1 cellular context compared by ENCODE assay signal in the genomic region with DNA sequence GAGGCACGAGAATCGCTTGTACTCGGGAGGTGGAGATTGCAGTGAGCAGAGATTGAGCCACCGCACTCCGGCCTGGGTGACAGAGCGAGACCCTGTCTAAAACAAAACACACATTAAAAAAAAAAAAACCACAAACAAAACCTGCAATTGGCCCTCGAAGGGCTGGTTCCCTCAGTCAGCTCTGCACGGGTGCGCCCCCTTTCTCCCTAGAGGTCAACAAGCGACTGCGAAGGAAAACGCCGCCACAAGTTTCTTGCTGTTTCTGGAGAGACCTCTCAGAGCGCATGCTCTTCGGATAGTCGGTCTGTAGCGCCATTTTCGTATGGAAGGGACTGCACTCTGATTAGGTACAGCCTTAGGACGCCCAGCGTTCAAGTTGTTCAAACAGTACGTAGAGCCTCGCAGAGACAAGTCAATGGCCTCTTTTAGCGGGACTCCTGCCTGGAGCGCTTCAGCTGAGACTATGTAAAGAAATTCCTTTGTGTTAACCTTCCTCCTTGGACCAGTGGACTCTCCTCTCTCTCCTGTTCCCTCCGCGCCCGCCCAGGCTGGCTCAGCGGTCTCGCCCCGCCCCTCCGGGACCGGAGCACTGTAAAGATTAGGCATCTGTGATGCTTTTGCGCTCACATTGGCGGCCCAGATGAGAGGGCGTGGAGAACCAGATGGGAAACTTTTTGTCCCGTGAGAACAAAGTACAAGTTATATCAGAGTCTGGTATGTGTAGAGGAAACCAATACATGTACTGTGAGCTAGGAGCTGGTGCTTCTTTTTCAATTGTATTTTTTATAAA.
TF ChIP-seq lines count a peak whose summit lies in the region.

No MANE protein-coding gene starts in this region.

TF ChIP-seq in HEK293, 187 proteins besides CTCF, POLR2A, EP300 and RAD21 (continued from another document and continues in another):
- TF ChIP-seq ZNF624 (tag by site-specific recombination; IDR thresholded peaks at IDR 0.05) (no peak), SP3 (tag by site-specific recombination; IDR thresholded peaks at IDR 0.05) (peak; percentile 43; the same call in 1 of the 2 replicates), ZNF747 (tag by site-specific recombination; IDR thresholded peaks at IDR 0.05) (no peak), ZNF76 (tag by site-specific recombination; IDR thresholded peaks at IDR 0.05; ENCODE audit: borderline replicate concordance, low read depth) (no peak), ZSCAN23 (tag by site-specific recombination; IDR thresholded peaks at IDR 0.05) (no peak), SALL2 (tag by site-specific recombination; IDR thresholded peaks at IDR 0.05; ENCODE audit: borderline replicate concordance) (no peak), ZNF366 (tag by site-specific recombination; conservative IDR thresholded peaks at IDR 0.05) (no peak), ZFP37 (tag by site-specific recombination; IDR thresholded peaks at IDR 0.05) (no peak), SETDB1 (IDR thresholded peaks at IDR 0.05; ENCODE audit: insufficient read length, low read length) (no peak), ZNF10 (tag by site-specific recombination; IDR thresholded peaks at IDR 0.05) (peak; percentile 100), ZBTB20 (tag by site-specific recombination; IDR thresholded peaks at IDR 0.05) (no peak), ZNF785 (tag by site-specific recombination; IDR thresholded peaks at IDR 0.05) (no peak), ZNF843 (tag by site-specific recombination; IDR thresholded peaks at IDR 0.05) (no peak), ZNF138 (tag by site-specific recombination; IDR thresholded peaks at IDR 0.05; ENCODE audit: borderline replicate concordance) (no peak), HOXD13 (CRISPR knock-in tag; IDR thresholded peaks at IDR 0.05; ENCODE audit: borderline replicate concordance) (no peak), KLF16 (tag by site-specific recombination; IDR thresholded peaks at IDR 0.05) (no peak), TCF7L2 (IDR thresholded peaks at IDR 0.05; ENCODE audit: borderline replicate concordance, low read depth, low read length) (no peak), SCRT1 (tag by site-specific recombination; IDR thresholded peaks at IDR 0.05; ENCODE audit: borderline replicate concordance) (peak; percentile 68; the same call in 1 of the 2 replicates), ZNF830 (tag by site-specific recombination; IDR thresholded peaks at IDR 0.05; ENCODE audit: low read depth) (no peak), ZNF114 (tag by site-specific recombination; IDR thresholded peaks at IDR 0.05) (no peak), ZNF548 (tag by site-specific recombination; IDR thresholded peaks at IDR 0.05) (no peak), ZNF792 (tag by site-specific recombination; IDR thresholded peaks at IDR 0.05) (no peak), ZNF16 (tag by site-specific recombination; IDR thresholded peaks at IDR 0.05; ENCODE audit: low read depth) (no peak), ZNF350 (tag by site-specific recombination; IDR thresholded peaks at IDR 0.05) (no peak), ZBTB21 (tag by site-specific recombination; IDR thresholded peaks at IDR 0.05) (no peak), ZNF335 (tag by site-specific recombination; conservative IDR thresholded peaks at IDR 0.05) (peak; percentile 21), ZNF19 (tag by site-specific recombination; IDR thresholded peaks at IDR 0.05; ENCODE audit: low read depth) (no peak), ZNF112 (tag by site-specific recombination; IDR thresholded peaks at IDR 0.05) (no peak), ZFP3 (tag by site-specific recombination; IDR thresholded peaks at IDR 0.05; ENCODE audit: low read depth) (no peak)
- TF ChIP-seq, protein P1, sequence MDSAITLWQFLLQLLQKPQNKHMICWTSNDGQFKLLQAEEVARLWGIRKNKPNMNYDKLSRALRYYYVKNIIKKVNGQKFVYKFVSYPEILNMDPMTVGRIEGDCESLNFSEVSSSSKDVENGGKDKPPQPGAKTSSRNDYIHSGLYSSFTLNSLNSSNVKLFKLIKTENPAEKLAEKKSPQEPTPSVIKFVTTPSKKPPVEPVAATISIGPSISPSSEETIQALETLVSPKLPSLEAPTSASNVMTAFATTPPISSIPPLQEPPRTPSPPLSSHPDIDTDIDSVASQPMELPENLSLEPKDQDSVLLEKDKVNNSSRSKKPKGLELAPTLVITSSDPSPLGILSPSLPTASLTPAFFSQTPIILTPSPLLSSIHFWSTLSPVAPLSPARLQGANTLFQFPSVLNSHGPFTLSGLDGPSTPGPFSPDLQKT (IDR thresholded peaks at IDR 0.05; ENCODE audit: borderline replicate concordance, low read depth, low read length), result no peak
- TF ChIP-seq, protein P2, sequence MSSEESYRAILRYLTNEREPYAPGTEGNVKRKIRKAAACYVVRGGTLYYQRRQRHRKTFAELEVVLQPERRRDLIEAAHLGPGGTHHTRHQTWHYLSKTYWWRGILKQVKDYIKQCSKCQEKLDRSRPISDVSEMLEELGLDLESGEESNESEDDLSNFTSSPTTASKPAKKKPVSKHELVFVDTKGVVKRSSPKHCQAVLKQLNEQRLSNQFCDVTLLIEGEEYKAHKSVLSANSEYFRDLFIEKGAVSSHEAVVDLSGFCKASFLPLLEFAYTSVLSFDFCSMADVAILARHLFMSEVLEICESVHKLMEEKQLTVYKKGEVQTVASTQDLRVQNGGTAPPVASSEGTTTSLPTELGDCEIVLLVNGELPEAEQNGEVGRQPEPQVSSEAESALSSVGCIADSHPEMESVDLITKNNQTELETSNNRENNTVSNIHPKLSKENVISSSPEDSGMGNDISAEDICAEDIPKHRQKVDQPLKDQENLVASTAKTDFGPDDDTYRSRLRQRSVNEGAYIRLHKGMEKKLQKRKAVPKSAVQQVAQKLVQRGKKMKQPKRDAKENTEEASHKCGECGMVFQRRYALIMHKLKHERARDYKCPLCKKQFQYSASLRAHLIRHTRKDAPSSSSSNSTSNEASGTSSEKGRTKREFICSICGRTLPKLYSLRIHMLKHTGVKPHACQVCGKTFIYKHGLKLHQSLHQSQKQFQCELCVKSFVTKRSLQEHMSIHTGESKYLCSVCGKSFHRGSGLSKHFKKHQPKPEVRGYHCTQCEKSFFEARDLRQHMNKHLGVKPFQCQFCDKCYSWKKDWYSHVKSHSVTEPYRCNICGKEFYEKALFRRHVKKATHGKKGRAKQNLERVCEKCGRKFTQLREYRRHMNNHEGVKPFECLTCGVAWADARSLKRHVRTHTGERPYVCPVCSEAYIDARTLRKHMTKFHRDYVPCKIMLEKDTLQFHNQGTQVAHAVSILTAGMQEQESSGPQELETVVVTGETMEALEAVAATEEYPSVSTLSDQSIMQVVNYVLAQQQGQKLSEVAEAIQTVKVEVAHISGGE (tag by site-specific recombination; conservative IDR thresholded peaks at IDR 0.05; ENCODE audit: low read depth), result 0 out of 2 replicates have a peak, but pooled peaks have one; percentile 12
- TF ChIP-seq, protein P3, sequence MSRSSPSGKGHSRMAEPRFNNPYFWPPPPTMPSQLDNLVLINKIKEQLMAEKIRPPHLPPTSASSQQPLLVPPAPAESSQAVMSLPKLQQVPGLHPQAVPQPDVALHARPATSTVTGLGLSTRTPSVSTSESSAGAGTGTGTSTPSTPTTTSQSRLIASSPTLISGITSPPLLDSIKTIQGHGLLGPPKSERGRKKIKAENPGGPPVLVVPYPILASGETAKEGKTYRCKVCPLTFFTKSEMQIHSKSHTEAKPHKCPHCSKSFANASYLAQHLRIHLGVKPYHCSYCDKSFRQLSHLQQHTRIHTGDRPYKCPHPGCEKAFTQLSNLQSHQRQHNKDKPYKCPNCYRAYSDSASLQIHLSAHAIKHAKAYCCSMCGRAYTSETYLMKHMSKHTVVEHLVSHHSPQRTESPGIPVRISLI (tag by site-specific recombination; IDR thresholded peaks at IDR 0.05), result peak; percentile 43; the same call in 1 of the 2 replicates
- TF ChIP-seq, protein P4, sequence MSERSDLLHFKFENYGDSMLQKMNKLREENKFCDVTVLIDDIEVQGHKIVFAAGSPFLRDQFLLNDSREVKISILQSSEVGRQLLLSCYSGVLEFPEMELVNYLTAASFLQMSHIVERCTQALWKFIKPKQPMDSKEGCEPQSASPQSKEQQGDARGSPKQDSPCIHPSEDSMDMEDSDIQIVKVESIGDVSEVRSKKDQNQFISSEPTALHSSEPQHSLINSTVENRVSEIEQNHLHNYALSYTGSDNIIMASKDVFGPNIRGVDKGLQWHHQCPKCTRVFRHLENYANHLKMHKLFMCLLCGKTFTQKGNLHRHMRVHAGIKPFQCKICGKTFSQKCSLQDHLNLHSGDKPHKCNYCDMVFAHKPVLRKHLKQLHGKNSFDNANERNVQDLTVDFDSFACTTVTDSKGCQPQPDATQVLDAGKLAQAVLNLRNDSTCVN (tag by site-specific recombination; optimal IDR thresholded peaks at IDR 0.05), result no peak
- TF ChIP-seq, protein P5, sequence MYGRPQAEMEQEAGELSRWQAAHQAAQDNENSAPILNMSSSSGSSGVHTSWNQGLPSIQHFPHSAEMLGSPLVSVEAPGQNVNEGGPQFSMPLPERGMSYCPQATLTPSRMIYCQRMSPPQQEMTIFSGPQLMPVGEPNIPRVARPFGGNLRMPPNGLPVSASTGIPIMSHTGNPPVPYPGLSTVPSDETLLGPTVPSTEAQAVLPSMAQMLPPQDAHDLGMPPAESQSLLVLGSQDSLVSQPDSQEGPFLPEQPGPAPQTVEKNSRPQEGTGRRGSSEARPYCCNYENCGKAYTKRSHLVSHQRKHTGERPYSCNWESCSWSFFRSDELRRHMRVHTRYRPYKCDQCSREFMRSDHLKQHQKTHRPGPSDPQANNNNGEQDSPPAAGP (tag by site-specific recombination; IDR thresholded peaks at IDR 0.05), result 0 out of 2 replicates have a peak, but pooled peaks have one; percentile 20
- TF ChIP-seq, protein P6, sequence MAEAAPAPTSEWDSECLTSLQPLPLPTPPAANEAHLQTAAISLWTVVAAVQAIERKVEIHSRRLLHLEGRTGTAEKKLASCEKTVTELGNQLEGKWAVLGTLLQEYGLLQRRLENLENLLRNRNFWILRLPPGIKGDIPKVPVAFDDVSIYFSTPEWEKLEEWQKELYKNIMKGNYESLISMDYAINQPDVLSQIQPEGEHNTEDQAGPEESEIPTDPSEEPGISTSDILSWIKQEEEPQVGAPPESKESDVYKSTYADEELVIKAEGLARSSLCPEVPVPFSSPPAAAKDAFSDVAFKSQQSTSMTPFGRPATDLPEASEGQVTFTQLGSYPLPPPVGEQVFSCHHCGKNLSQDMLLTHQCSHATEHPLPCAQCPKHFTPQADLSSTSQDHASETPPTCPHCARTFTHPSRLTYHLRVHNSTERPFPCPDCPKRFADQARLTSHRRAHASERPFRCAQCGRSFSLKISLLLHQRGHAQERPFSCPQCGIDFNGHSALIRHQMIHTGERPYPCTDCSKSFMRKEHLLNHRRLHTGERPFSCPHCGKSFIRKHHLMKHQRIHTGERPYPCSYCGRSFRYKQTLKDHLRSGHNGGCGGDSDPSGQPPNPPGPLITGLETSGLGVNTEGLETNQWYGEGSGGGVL (tag by site-specific recombination; IDR thresholded peaks at IDR 0.05), result no peak
- TF ChIP-seq, protein P7, sequence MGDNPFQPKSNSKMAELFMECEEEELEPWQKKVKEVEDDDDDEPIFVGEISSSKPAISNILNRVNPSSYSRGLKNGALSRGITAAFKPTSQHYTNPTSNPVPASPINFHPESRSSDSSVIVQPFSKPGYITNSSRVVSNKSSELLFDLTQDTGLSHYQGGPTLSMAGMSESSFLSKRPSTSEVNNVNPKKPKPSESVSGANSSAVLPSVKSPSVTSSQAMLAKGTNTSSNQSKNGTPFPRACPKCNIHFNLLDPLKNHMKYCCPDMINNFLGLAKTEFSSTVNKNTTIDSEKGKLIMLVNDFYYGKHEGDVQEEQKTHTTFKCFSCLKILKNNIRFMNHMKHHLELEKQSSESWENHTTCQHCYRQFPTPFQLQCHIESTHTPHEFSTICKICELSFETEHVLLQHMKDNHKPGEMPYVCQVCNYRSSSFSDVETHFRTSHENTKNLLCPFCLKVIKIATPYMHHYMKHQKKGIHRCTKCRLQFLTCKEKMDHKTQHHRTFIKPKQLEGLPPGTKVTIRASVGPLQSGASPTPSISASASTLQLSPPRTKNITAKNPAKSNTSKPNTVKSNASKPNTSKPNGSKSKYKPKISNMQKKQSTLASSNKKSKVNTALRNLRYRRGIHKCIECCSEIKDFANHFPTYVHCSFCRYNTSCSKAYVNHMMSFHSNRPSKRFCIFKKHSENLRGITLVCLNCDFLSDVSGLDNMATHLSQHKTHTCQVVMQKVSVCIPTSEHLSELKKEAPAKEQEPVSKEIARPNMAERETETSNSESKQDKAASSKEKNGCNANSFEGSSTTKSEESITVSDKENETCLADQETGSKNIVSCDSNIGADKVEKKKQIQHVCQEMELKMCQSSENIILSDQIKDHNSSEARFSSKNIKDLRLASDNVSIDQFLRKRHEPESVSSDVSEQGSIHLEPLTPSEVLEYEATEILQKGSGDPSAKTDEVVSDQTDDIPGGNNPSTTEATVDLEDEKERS (tag by site-specific recombination; IDR thresholded peaks at IDR 0.05), result no peak
- TF ChIP-seq, protein P8, sequence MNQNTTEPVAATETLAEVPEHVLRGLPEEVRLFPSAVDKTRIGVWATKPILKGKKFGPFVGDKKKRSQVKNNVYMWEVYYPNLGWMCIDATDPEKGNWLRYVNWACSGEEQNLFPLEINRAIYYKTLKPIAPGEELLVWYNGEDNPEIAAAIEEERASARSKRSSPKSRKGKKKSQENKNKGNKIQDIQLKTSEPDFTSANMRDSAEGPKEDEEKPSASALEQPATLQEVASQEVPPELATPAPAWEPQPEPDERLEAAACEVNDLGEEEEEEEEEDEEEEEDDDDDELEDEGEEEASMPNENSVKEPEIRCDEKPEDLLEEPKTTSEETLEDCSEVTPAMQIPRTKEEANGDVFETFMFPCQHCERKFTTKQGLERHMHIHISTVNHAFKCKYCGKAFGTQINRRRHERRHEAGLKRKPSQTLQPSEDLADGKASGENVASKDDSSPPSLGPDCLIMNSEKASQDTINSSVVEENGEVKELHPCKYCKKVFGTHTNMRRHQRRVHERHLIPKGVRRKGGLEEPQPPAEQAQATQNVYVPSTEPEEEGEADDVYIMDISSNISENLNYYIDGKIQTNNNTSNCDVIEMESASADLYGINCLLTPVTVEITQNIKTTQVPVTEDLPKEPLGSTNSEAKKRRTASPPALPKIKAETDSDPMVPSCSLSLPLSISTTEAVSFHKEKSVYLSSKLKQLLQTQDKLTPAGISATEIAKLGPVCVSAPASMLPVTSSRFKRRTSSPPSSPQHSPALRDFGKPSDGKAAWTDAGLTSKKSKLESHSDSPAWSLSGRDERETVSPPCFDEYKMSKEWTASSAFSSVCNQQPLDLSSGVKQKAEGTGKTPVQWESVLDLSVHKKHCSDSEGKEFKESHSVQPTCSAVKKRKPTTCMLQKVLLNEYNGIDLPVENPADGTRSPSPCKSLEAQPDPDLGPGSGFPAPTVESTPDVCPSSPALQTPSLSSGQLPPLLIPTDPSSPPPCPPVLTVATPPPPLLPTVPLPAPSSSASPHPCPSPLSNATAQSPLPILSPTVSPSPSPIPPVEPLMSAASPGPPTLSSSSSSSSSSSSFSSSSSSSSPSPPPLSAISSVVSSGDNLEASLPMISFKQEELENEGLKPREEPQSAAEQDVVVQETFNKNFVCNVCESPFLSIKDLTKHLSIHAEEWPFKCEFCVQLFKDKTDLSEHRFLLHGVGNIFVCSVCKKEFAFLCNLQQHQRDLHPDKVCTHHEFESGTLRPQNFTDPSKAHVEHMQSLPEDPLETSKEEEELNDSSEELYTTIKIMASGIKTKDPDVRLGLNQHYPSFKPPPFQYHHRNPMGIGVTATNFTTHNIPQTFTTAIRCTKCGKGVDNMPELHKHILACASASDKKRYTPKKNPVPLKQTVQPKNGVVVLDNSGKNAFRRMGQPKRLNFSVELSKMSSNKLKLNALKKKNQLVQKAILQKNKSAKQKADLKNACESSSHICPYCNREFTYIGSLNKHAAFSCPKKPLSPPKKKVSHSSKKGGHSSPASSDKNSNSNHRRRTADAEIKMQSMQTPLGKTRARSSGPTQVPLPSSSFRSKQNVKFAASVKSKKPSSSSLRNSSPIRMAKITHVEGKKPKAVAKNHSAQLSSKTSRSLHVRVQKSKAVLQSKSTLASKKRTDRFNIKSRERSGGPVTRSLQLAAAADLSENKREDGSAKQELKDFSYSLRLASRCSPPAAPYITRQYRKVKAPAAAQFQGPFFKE (tag by site-specific recombination; IDR thresholded peaks at IDR 0.05; ENCODE audit: borderline replicate concordance), result no peak
